Comparison of ENCODE assay signal across 29 cellular contexts in the genomic region with DNA sequence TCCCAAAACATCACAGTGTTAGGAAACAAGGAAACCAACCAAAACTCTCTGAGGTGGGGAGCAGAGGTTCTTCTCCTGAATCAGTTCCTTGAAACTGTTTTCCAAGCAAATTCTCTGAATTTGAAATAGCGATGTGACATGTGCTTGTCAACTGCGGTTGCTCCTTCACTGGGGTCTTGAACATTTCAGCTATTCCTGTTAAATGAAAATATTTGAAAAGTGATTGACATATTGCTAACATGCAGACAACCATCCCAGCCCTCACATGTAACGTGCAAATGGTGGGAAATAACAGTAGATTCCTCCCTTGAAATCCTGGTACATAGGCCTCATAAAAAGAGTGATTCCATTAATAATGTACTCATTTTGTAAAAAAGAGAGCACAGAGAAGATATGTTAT.
"Had no signal": no experiment of that assay in that cellular context is flagged by ENCODE, and none has a peak within 500 bp of the region (broad histone marks: within the 10 kb centered on the region; RNA-seq: fewer than 3 reads in every experiment).

No MANE protein-coding gene starts in this region.

- H3K9me3 ChIP-seq: pancreas, psoas muscle, right lobe of liver, spleen, suprapubic skin, testis, tibial artery, transverse colon, upper lobe of right lung, uterus had no signal

- ATAC-seq: naive thymus-derived CD8-positive, alpha-beta T cell; natural killer cell treated with Interleukin-12 subunit alpha and Interleukin-12 subunit beta and Interleukin-15 and Interleukin-18, amount 100 ng/mL, for 72 hours; pancreas; psoas muscle; right cardiac atrium; right lobe of liver; stimulated activated memory B cell treated with anti-CD40 and anti-IgM and Interleukin-4, amounts not matched to agents 10 μg/mL and 1 μg/mL and 100 μg/mL, for 72 hours; stimulated activated naive CD8-positive, alpha-beta T cell treated with anti-CD3 and anti-CD28 coated beads, Interleukin-15, amount 100 ng/mL, for 72 hours; stimulated activated naive CD8-positive, alpha-beta T cell treated with anti-CD3 and anti-CD28 coated beads, Interleukin-15, Interleukin-2, amounts not matched to agents 100 U/mL and 50 U/mL, for 24 hours; upper lobe of right lung had no signal

- H3K4me3 ChIP-seq: neural progenitor cell, pancreas, psoas muscle, right lobe of liver, skin epidermis, smooth muscle cell, spleen, suprapubic skin, testis, tibial artery, transverse colon, upper lobe of right lung, uterus had no signal

- DNase-seq: naive B cell; naive thymus-derived CD8-positive, alpha-beta T cell; nephron progenitor cell; occipital lobe; pancreas; psoas muscle; right cardiac atrium; right lobe of liver; spleen; stimulated activated CD4-positive, alpha-beta T cell treated with anti-CD3 and anti-CD28 coated beads, Interleukin-12 subunit alpha, Interleukin-12 subunit beta, amount 100 ng/mL, for 4 hours; stimulated activated CD4-positive, alpha-beta T cell treated with anti-CD3 and anti-CD28 coated beads, Interleukin-1b, Interleukin-23, amount 100 ng/mL, for 48 hours; stimulated activated CD4-positive, alpha-beta T cell treated with anti-CD3 and anti-CD28 coated beads, Interleukin-4, amount 100 ng/mL, for 1 hour; stimulated activated CD4-positive, alpha-beta T cell treated with anti-CD3 and anti-CD28 coated beads, Interleukin-4, amount 100 ng/mL, for 4 hours; stimulated activated CD8-positive, alpha-beta memory T cell treated with anti-CD3 and anti-CD28 coated beads, Interleukin-4, amount 100 ng/mL, for 48 hours; stimulated activated naive CD4-positive, alpha-beta T cell; stimulated activated naive CD8-positive, alpha-beta T cell treated with anti-CD3 and anti-CD28 coated beads, Interleukin-15, amount 100 ng/mL, for 72 hours; stimulated activated naive CD8-positive, alpha-beta T cell treated with anti-CD3 and anti-CD28 coated beads, Interleukin-15, Interleukin-2, amounts not matched to agents 100 U/mL and 50 U/mL, for 24 hours; substantia nigra; testis; tibial artery; transverse colon; upper lobe of right lung; uterus had no signal

- H3K36me3 ChIP-seq: pancreas, right lobe of liver, suprapubic skin, tibial artery, transverse colon, upper lobe of right lung, uterus had no signal

- H3K27me3 ChIP-seq: neural progenitor cell, pancreas, right lobe of liver, spleen, suprapubic skin, testis, tibial artery, transverse colon, upper lobe of right lung, uterus had no signal

- H3K4me1 ChIP-seq: neural progenitor cell, pancreas, psoas muscle, right lobe of liver, spleen, suprapubic skin, testis, tibial artery, upper lobe of right lung, uterus had no signal

- H2AFZ ChIP-seq: neural progenitor cell had no signal

- H3K27ac ChIP-seq: neural progenitor cell, pancreas, psoas muscle, right lobe of liver, skin epidermis, spleen, suprapubic skin, testis, tibial artery, transverse colon, upper lobe of right lung, uterus had no signal

- H3K9ac ChIP-seq: neural progenitor cell had no signal

- H3K4me2 ChIP-seq: neural progenitor cell, smooth muscle cell had no signal
